Comparison of ENCODE assay signal across 18 cellular contexts in the genomic region with DNA sequence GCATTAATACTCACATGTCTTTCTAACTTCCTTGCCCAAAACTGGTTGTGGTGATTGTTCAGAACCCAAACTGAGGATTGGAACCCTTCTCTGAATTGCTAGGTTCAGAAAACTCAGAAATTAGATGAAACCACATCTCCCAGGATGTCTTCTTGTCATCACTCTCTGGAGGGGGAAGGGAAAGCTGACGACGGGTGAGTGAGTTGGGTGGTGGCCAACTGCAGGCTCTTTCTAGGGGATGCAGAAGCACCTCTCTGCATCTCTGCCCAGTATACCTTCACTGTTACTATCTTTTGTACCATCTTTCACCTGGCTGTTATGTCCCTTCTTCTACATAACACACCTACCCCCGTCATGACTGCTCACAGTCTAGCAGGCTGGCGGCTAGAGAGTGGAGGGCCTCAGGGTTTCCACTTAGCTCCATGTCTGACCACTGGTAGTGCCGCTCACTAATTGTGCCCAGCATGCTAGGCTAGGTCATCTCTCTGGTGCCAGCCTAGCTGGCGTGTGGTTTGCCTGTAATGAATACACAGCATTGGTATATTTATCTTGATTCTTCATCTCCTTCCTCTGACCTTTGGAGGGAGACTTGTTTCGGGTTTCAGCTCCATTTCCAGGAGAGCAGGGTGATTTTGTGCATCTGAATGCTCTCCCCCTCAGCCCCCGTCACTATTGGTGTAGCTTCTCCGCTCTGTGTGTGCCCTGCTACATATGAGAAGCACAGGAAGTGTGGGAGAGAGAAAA. TPM values are rescaled to one million over a fixed set of nuclear protein-coding genes. Genes with fewer than 3 reads are reported as not detected.
DNase-seq lines count a peak whose midpoint lies in the region; ATAC-seq and TF ChIP-seq lines count a peak whose summit lies in the region.
"Had no signal": no experiment of that assay in that cellular context is flagged by ENCODE, and none has a peak within 500 bp of the region (broad histone marks: within the 10 kb centered on the region; RNA-seq: fewer than 3 reads in every experiment).

No MANE protein-coding gene starts in this region.

- no peaks in the 10 kb centered on the region for H3K27me3 ChIP-seq in endodermal cell (ENCODE audit: control insufficient read depth, insufficient read depth, low read length, poor library complexity, severe bottlenecking)

- H3K9me3 Mint-ChIP-seq in activated naive CD4-positive, alpha-beta T cell treated with anti-CD3 and anti-CD28 coated beads for 36 hours = peaks cover 5% of the 10 kb centered on the region
- peaks cover 8% of the 10 kb centered on the region for H3K9me3 Mint-ChIP-seq in T-helper 2 cell treated with Interferon-gamma antibody and Interleukin-4, amounts not matched to agents 5 μg/mL and 100 μg/mL, for 36 hours
- H3K9me3 Mint-ChIP-seq in endodermal cell = peaks cover 22% of the 10 kb centered on the region
- H3K9me3 Mint-ChIP-seq in stimulated activated naive CD8-positive, alpha-beta T cell treated with anti-CD3 and anti-CD28 coated beads, Interleukin-15, amount 100 ng/mL, for 72 hours = no peaks in the 10 kb centered on the region

- H3K4me1 ChIP-seq in endodermal cell (ENCODE audit: control insufficient read depth, insufficient read depth, low read length) = peaks cover 23% of the 10 kb centered on the region
- H3K4me1 ChIP-seq: parathyroid adenoma had no signal

- CTCF ChIA-PET in activated naive CD4-positive, alpha-beta T cell treated with anti-CD3 and anti-CD28 coated beads for 36 hours (lab: Charles Lee) = interaction anchor here (0.5 to 2.8 kb wide), 6 partner anchors 13 to 119 kb away, joined by 3 to 20 read pairs (median 3); no protein-coding TSS in a partner anchor

- H3K4me1 Mint-ChIP-seq in activated naive CD4-positive, alpha-beta T cell treated with anti-CD3 and anti-CD28 coated beads for 36 hours (ENCODE audit: low read depth) = peaks cover 47% of the 10 kb centered on the region
- peaks cover 73% of the 10 kb centered on the region for H3K4me1 Mint-ChIP-seq in T-helper 2 cell treated with Interferon-gamma antibody and Interleukin-4, amounts not matched to agents 5 μg/mL and 100 μg/mL, for 36 hours (ENCODE audit: low read depth)
- peaks cover 41% of the 10 kb centered on the region for H3K4me1 Mint-ChIP-seq in endodermal cell
- H3K4me1 Mint-ChIP-seq in stimulated activated naive CD8-positive, alpha-beta T cell treated with anti-CD3 and anti-CD28 coated beads, Interleukin-15, amount 100 ng/mL, for 72 hours = peaks cover 52% of the 10 kb centered on the region

- peak; percentile 73 for ATAC-seq in stimulated activated naive CD8-positive, alpha-beta T cell treated with anti-CD3 and anti-CD28 coated beads, Interleukin-15, amount 100 ng/mL, for 72 hours

- peak; percentile 34 for DNase-seq in activated naive CD4-positive, alpha-beta T cell treated with anti-CD3 and anti-CD28 coated beads for 36 hours
- DNase-seq in activated naive CD4-positive, alpha-beta T cell treated with anti-CD3 and anti-CD28 coated beads, Interleukin-2, amount 50 U/mL, for 16 hours = no peak
- DNase-seq in T-helper 2 cell treated with Interferon-gamma antibody and Interleukin-4, amounts not matched to agents 5 μg/mL and 100 μg/mL, for 36 hours (ENCODE audit: low spot score) = peak; percentile 36
- DNase-seq in endodermal cell (no peak), NCI-H1436 treated with DMSO at 0.1 percent for 48 hours (lab: John Stamatoyannopoulos, UW) (no peak), NCI-H2171 (lab: John Stamatoyannopoulos, UW) (no peak), A172 (ENCODE audit: low spot score) (no peak)
- DNase-seq in stimulated activated naive CD8-positive, alpha-beta T cell treated with anti-CD3 and anti-CD28 coated beads, Interleukin-15, amount 100 ng/mL, for 72 hours = no peak
- DNase-seq: activated T-cell treated with anti-CD3 and anti-CD28 coated beads, Interleukin-2, amount 50 U/mL, for 48 hours; dorsolateral prefrontal cortex; erythroblast; foreskin melanocyte; hypothalamus; kidney; NCI-H2107; NCI-H524 treated with DMSO at 0.1 percent for 48 hours had no signal

- peaks cover 31% of the 10 kb centered on the region for H3K36me3 Mint-ChIP-seq in activated naive CD4-positive, alpha-beta T cell treated with anti-CD3 and anti-CD28 coated beads for 36 hours (ENCODE audit: low read depth)
- peaks cover 59% of the 10 kb centered on the region for H3K36me3 Mint-ChIP-seq in T-helper 2 cell treated with Interferon-gamma antibody and Interleukin-4, amounts not matched to agents 5 μg/mL and 100 μg/mL, for 36 hours (ENCODE audit: low read depth)
- peaks cover 52% of the 10 kb centered on the region for H3K36me3 Mint-ChIP-seq in endodermal cell (ENCODE audit: low read depth)

- H3K27ac ChIP-seq in endodermal cell (ENCODE audit: low read depth, low read length) = no peak overlapping the region
- H3K27ac ChIP-seq: C4-2B, dorsolateral prefrontal cortex, parathyroid adenoma had no signal

- intact Hi-C loops in activated naive CD4-positive, alpha-beta T cell treated with anti-CD3 and anti-CD28 coated beads for 36 hours (cut with micrococcal nuclease) = no loop called here

- TF ChIP-seq CTCF in endodermal cell (conservative IDR thresholded peaks at IDR 0.05) = no peak

- no peak overlapping the region for H3K4me3 ChIP-seq in endodermal cell (ENCODE audit: low read length)
- H3K4me3 ChIP-seq: dorsolateral prefrontal cortex had no signal

- no peak overlapping the region for H3K9ac ChIP-seq in endodermal cell (ENCODE audit: extremely low read depth, low read length, poor library complexity, severe bottlenecking)
- H3K9ac ChIP-seq: parathyroid adenoma had no signal

- peaks cover 32% of the 10 kb centered on the region for H3K9me3 ChIP-seq in endodermal cell (ENCODE audit: control insufficient read depth, low read length)

- WGBS in endodermal cell (ENCODE audit: insufficient coverage in 1 of 2, insufficient read length in 1 of 2), 2 experiments = 94 to 100% methylated on average over 6 to 9 of the region's 9 CpGs

- peak overlapping the region; percentile 20 for H3K27ac Mint-ChIP-seq in activated naive CD4-positive, alpha-beta T cell treated with anti-CD3 and anti-CD28 coated beads for 36 hours
- H3K27ac Mint-ChIP-seq in T-helper 2 cell treated with Interferon-gamma antibody and Interleukin-4, amounts not matched to agents 5 μg/mL and 100 μg/mL, for 36 hours = peak overlapping the region; percentile 80
- peak overlapping the region; percentile 60 for H3K27ac Mint-ChIP-seq in endodermal cell
- H3K27ac Mint-ChIP-seq in stimulated activated naive CD8-positive, alpha-beta T cell treated with anti-CD3 and anti-CD28 coated beads, Interleukin-15, amount 100 ng/mL, for 72 hours = no peak overlapping the region

- H3K4me3 Mint-ChIP-seq in activated naive CD4-positive, alpha-beta T cell treated with anti-CD3 and anti-CD28 coated beads for 36 hours = no peak overlapping the region
- H3K4me3 Mint-ChIP-seq in T-helper 2 cell treated with Interferon-gamma antibody and Interleukin-4, amounts not matched to agents 5 μg/mL and 100 μg/mL, for 36 hours = peak overlapping the region; percentile 52
- H3K4me3 Mint-ChIP-seq in endodermal cell = no peak overlapping the region
- peak overlapping the region; percentile 2 to 57 for H3K4me3 Mint-ChIP-seq in stimulated activated naive CD8-positive, alpha-beta T cell treated with anti-CD3 and anti-CD28 coated beads, Interleukin-15, amount 100 ng/mL, for 72 hours

- no peaks in the 10 kb centered on the region for H3K27me3 Mint-ChIP-seq in activated naive CD4-positive, alpha-beta T cell treated with anti-CD3 and anti-CD28 coated beads for 36 hours (ENCODE audit: low read depth)
- H3K27me3 Mint-ChIP-seq in T-helper 2 cell treated with Interferon-gamma antibody and Interleukin-4, amounts not matched to agents 5 μg/mL and 100 μg/mL, for 36 hours (ENCODE audit: low read depth) = no peaks in the 10 kb centered on the region
- H3K27me3 Mint-ChIP-seq in endodermal cell (ENCODE audit: insufficient read depth) = peaks cover 11% of the 10 kb centered on the region
- no peaks in the 10 kb centered on the region for H3K27me3 Mint-ChIP-seq in stimulated activated naive CD8-positive, alpha-beta T cell treated with anti-CD3 and anti-CD28 coated beads, Interleukin-15, amount 100 ng/mL, for 72 hours

- H3K36me3 ChIP-seq in endodermal cell (ENCODE audit: control insufficient read depth, insufficient read depth, low read length) = peaks cover 68% of the 10 kb centered on the region

RNA-seq across cellular contexts. Expression of a gene that starts 7.3 kb away (rescaled TPM):
- total RNA-seq in activated naive CD4-positive, alpha-beta T cell treated with anti-CD3 and anti-CD28 coated beads for 36 hours = 10 to 100 TPM; 43.7 to 47.2 TPM
- total RNA-seq in endodermal cell = 10 to 100 TPM; 28.8 to 39.6 TPM
- polyA plus RNA-seq in endodermal cell (2013, experiment 1 of 2) = 17.7 TPM
- polyA plus RNA-seq in endodermal cell (2013, experiment 2 of 2) = 21.1 TPM
- total RNA-seq in A172 (2014; rRNA removed; shearing (Covaris generic)) = 4.6 and 6.5 TPM in 2 replicates

Comparison
In these comparisons a context has a peak if more than half of its experiments do, and no peak if none do; other contexts are left out.
1. DNase-seq: peak in activated naive CD4-positive, alpha-beta T cell treated with anti-CD3 and anti-CD28 coated beads for 36 hours (single experiment) and T-helper 2 cell treated with Interferon-gamma antibody and Interleukin-4, amounts not matched to agents 5 μg/mL and 100 μg/mL, for 36 hours (single experiment); none in activated naive CD4-positive, alpha-beta T cell treated with anti-CD3 and anti-CD28 coated beads, Interleukin-2, amount 50 U/mL, for 16 hours (single experiment), endodermal cell (single experiment), stimulated activated naive CD8-positive, alpha-beta T cell treated with anti-CD3 and anti-CD28 coated beads, Interleukin-15, amount 100 ng/mL, for 72 hours (0 of 2), NCI-H1436 treated with DMSO at 0.1 percent for 48 hours (single experiment), NCI-H2171 (single experiment) and A172 (single experiment).
2. H3K27ac Mint-ChIP-seq: peak in activated naive CD4-positive, alpha-beta T cell treated with anti-CD3 and anti-CD28 coated beads for 36 hours (single experiment), T-helper 2 cell treated with Interferon-gamma antibody and Interleukin-4, amounts not matched to agents 5 μg/mL and 100 μg/mL, for 36 hours (single experiment) and endodermal cell (single experiment); none in stimulated activated naive CD8-positive, alpha-beta T cell treated with anti-CD3 and anti-CD28 coated beads, Interleukin-15, amount 100 ng/mL, for 72 hours (0 of 2).
3. H3K4me3 Mint-ChIP-seq: peak in T-helper 2 cell treated with Interferon-gamma antibody and Interleukin-4, amounts not matched to agents 5 μg/mL and 100 μg/mL, for 36 hours (single experiment) and stimulated activated naive CD8-positive, alpha-beta T cell treated with anti-CD3 and anti-CD28 coated beads, Interleukin-15, amount 100 ng/mL, for 72 hours (2 of 2); none in activated naive CD4-positive, alpha-beta T cell treated with anti-CD3 and anti-CD28 coated beads for 36 hours (single experiment) and endodermal cell (single experiment).